Comparison of ENCODE assay signal across 8 cellular contexts in genomic region chr6:125974214-125974866, GRCh38. TPM values are rescaled to one million over a fixed set of nuclear protein-coding genes. Genes with fewer than 3 reads are reported as not detected.
DNase-seq lines count a peak whose midpoint lies in the region; ATAC-seq and TF ChIP-seq lines count a peak whose summit lies in the region.

No MANE protein-coding gene starts in this region.

- TF ChIP-seq CTCF in epithelial cell of proximal tubule (conservative IDR thresholded peaks at IDR 0.05; ENCODE audit: low read depth, low read length) (peak; percentile 60), neural crest cell (conservative IDR thresholded peaks at IDR 0.05) (peak; percentile 73), lower leg skin (IDR thresholded peaks at IDR 0.05) (no peak)

- no peak overlapping the region for H3K4me3 ChIP-seq in epithelial cell of proximal tubule (ENCODE audit: low read depth, low read length)
- no peak overlapping the region for H3K4me3 ChIP-seq in lower leg skin (ENCODE audit: low read depth, poor library complexity, severe bottlenecking)

- intact Hi-C loops in lower leg skin (cut with DNase I; ENCODE audit: low total_unique reads) = no loop called here

- H3K27ac Mint-ChIP-seq in neural crest cell (ENCODE audit: unreplicated experiment) = no peak overlapping the region

- no peaks in the 10 kb centered on the region for H3K27me3 Mint-ChIP-seq in neural crest cell (ENCODE audit: low read depth)

- no peak for TF ChIP-seq POLR2A in lower leg skin (IDR thresholded peaks at IDR 0.05)

- H3K4me3 Mint-ChIP-seq in neural crest cell = no peak overlapping the region

- peaks cover 4% of the 10 kb centered on the region for H3K36me3 Mint-ChIP-seq in neural crest cell (ENCODE audit: low read depth)

- DNase-seq in EH (ENCODE audit: low read depth) (peak; percentile 62), HT-29 (ENCODE audit: low spot score) (peak; percentile 62), RPMI8226 (peak; percentile 28), epithelial cell of proximal tubule (ENCODE audit: low read depth) (no peak), neural crest cell (ENCODE audit: low read depth, low spot score) (no peak), lower leg skin (ENCODE audit: low spot score in 2 of 2) (no peak)

- 38 to 40% methylated on average over 5 of the region's 5 CpGs for WGBS in lower leg skin, 2 donors

- no peaks in the 10 kb centered on the region for H3K9me3 Mint-ChIP-seq in neural crest cell

- peaks cover 4% of the 10 kb centered on the region for H3K4me1 Mint-ChIP-seq in neural crest cell

- peak; percentile 75 for ATAC-seq in GM19463 (IDR thresholded peaks at IDR 0.05; ENCODE audit: unreplicated experiment)
- no peak for ATAC-seq in HG02763 (IDR thresholded peaks at IDR 0.05; ENCODE audit: unreplicated experiment)

RNA-seq across cellular contexts. Expression of gene TRMT11, which starts 12.0 kb away (rescaled TPM):
- total RNA-seq in HT-29 (2014; rRNA removed; shearing (Covaris generic)) = 13.8 and 16.6 TPM in 2 replicates
- total RNA-seq in epithelial cell of proximal tubule (19.7 and 24.2 TPM in 2 replicates), neural crest cell (25.6 and 31.0 TPM in 2 replicates), lower leg skin (10 to 100 TPM in 2 of 4 donors, 1 to 10 TPM in 2; 8.1 to 14.0 (median 11.0) TPM)

RNA-seq across cellular contexts. Expression of gene HINT3, which starts 17.8 kb away (rescaled TPM):
- total RNA-seq in HT-29 (2014; rRNA removed; shearing (Covaris generic)) = 7.1 and 8.9 TPM in 2 replicates
- total RNA-seq in epithelial cell of proximal tubule (9.8 and 12.8 TPM in 2 replicates), neural crest cell (16.8 and 17.4 TPM in 2 replicates), lower leg skin (10 to 100 TPM; 20.9 to 42.6 (median 28.9) TPM)

Comparison
In these comparisons a context has a peak if more than half of its experiments do, and no peak if none do; other contexts are left out.
1. DNase-seq: peak in EH (single experiment), HT-29 (single experiment) and RPMI8226 (single experiment); none in epithelial cell of proximal tubule (single experiment), neural crest cell (single experiment) and lower leg skin (0 of 2).
2. CTCF ChIP-seq: peak in epithelial cell of proximal tubule (single experiment) and neural crest cell (single experiment); none in lower leg skin (0 of 3).